In the genomic region with DNA sequence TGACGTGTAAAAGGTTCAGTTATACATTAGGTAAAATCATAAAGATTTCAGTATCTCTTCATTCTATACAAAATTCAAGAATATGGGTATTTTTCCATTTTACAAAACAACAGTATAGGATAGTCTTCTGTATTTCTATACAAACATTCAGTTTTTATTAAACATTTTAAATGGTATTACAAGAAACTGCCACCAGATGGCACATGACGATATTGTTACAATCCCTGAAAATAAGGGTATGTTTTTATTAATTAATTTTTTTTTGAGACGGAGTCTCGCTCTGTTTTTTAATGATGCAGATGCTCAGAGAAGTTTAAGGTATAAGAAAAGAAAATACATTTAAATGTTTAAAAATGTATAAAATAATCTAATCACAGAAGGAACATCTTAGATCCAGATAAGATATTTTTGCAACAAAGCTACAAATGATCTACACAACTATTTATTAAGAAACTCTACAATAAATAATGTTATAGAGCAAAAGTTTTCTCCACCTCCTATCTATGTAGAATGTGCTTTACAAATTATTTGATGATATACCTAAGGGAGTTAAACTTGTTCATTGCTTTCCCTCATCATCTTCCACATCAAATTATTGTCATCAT, we compare ENCODE assay signal across 9 cellular contexts. TPM values are rescaled to one million over a fixed set of nuclear protein-coding genes. Genes with fewer than 3 reads are reported as not detected.
DNase-seq lines count a peak whose midpoint lies in the region; FAIRE-seq and TF ChIP-seq lines count a peak whose summit lies in the region.
"Had no signal": no experiment of that assay in that cellular context is flagged by ENCODE, and none has a peak within 500 bp of the region (broad histone marks: within the 10 kb centered on the region; RNA-seq: fewer than 3 reads in every experiment).

No MANE protein-coding gene starts in this region.

- H3K27me3 ChIP-seq in WERI-Rb-1 (ENCODE audit: insufficient read depth, low read depth, severe bottlenecking), result no peaks in the 10 kb centered on the region

- TF ChIP-seq CTCF in astrocyte of the spinal cord (IDR thresholded peaks at IDR 0.05; ENCODE audit: low read depth, low read length) (peak; percentile 35), kidney (IDR thresholded peaks at IDR 0.05; ENCODE audit: borderline replicate concordance, extremely low read depth, insufficient read depth) (peak; percentile 45), WERI-Rb-1 (IDR thresholded peaks at IDR 0.05; ENCODE audit: low read depth, low read length) (no peak)

- H3K9ac ChIP-seq in kidney (ENCODE audit: low read length in 2 of 2), result no peak overlapping the region

- peak; percentile 99 for FAIRE-seq in kidney (lab: Jason Lieb, UNC)
- FAIRE-seq in urothelium cell line (lab: Jason Lieb, UNC), result no peak

- intact Hi-C loops in kidney (cut with DNase I), result no loop called here

- no peak overlapping the region for H3K27ac ChIP-seq in kidney (ENCODE audit: low read depth in 2 of 2, low read length in 2 of 2)
- no peak overlapping the region for H3K27ac ChIP-seq in WERI-Rb-1

- peak; percentile 42 for DNase-seq in AG08395 (ENCODE audit: low spot score)
- DNase-seq in EL, result peak; percentile 55
- peak; percentile 52 for DNase-seq in NCI-H2171 (lab: John Stamatoyannopoulos, UW)
- DNase-seq in astrocyte of the spinal cord (ENCODE audit: low read depth, low spot score), result peak; percentile 70
- no peak for DNase-seq in kidney
- DNase-seq in urothelium cell line (ENCODE audit: low spot score), result peak; percentile 23
- no peak for DNase-seq in ecto neural progenitor cell (ENCODE audit: low spot score)
- no peak for DNase-seq in WERI-Rb-1

- H3K4me1 ChIP-seq in kidney (ENCODE audit: control insufficient read depth in 1 of 2, insufficient read depth in 1 of 2, low read depth in 1 of 2, low read length in 2 of 2), result no peaks in the 10 kb centered on the region

- in situ Hi-C loops in astrocyte of the spinal cord (cut with HindIII; ENCODE audit: low sequenced_read_pairs), result no loop called here

- H3K4me3 ChIP-seq in astrocyte of the spinal cord (ENCODE audit: low read depth, low read length) (no peak overlapping the region), kidney (ENCODE audit: low read length in 2 of 2) (no peak overlapping the region), WERI-Rb-1 (ENCODE audit: low read depth, low read length) (no peak overlapping the region)

- H3K36me3 ChIP-seq in kidney (ENCODE audit: control insufficient read depth in 1 of 2, insufficient read depth in 2 of 2, low read length in 2 of 2) (no peaks in the 10 kb centered on the region), WERI-Rb-1 (no peaks in the 10 kb centered on the region)

- no peaks in the 10 kb centered on the region for H3K9me3 ChIP-seq in kidney (ENCODE audit: control insufficient read depth in 1 of 2, low read length in 2 of 2)
- no peaks in the 10 kb centered on the region for H3K9me3 ChIP-seq in WERI-Rb-1 (ENCODE audit: severe bottlenecking)

RNA-seq across cellular contexts. Expression of gene RSBN1, which starts 23.5 kb away (rescaled TPM):
- 22.0 TPM for total RNA-seq in kidney
- polyA plus RNA-seq in kidney (ENCODE audit: insufficient read depth, low read depth, low replicate concordance), result 4.0 TPM

RNA-seq across cellular contexts. Expression of gene PTPN22, which starts 35.7 kb away (rescaled TPM):
- 6.6 TPM for total RNA-seq in kidney
- 0.32 TPM for polyA plus RNA-seq in kidney (ENCODE audit: insufficient read depth, low read depth, low replicate concordance)

RNA-seq across cellular contexts. Expression of gene BCL2L15, which starts 51.6 kb away (rescaled TPM):
- total RNA-seq in kidney, result 34.3 TPM
- polyA plus RNA-seq in kidney (ENCODE audit: insufficient read depth, low read depth, low replicate concordance), result 2.2 TPM
- polyA plus RNA-seq: IgD-negative memory B cell had no signal

Comparison
In these comparisons a context has a peak if more than half of its experiments do, and no peak if none do; other contexts are left out.
1. DNase-seq: peak in AG08395 (single experiment), EL (single experiment), NCI-H2171 (single experiment), astrocyte of the spinal cord (single experiment) and urothelium cell line (single experiment); none in kidney (single experiment), ecto neural progenitor cell (single experiment) and WERI-Rb-1 (single experiment).